ENCODE assay signal across 27 cellular contexts in the genomic region with DNA sequence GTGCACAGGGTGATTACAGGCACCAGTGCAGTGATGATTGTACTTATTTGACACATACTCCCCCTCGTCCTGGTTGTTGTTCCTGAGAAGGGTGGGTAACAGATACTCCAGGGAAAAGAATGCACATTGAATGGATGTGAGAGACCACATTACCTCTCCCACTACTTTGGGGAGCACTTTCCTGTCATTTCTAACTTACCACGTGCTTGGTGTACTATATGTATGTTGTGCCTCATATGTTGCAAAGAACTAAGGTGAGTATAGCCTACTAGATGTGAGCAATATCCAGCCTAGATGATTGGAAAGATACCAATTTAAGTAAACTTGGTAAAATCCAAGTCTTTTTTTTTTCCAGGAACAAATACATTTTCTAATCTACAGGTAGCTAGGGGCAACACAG. TPM values are rescaled to one million over a fixed set of nuclear protein-coding genes. Genes with fewer than 3 reads are reported as not detected.
DNase-seq lines count a peak whose midpoint lies in the region; ATAC-seq, FAIRE-seq and TF ChIP-seq lines count a peak whose summit lies in the region.
"Had no signal": no experiment of that assay in that cellular context is flagged by ENCODE, and none has a peak within 500 bp of the region (broad histone marks: within the 10 kb centered on the region; RNA-seq: fewer than 3 reads in every experiment).

No MANE protein-coding gene starts in this region.

- H3K4me3 ChIP-seq in osteoblast (ENCODE audit: insufficient read depth, low read length) = no peak overlapping the region
- H3K4me3 ChIP-seq: BLaER1 had no signal

- no peaks in the 10 kb centered on the region for H3K27me3 ChIP-seq in osteoblast (ENCODE audit: insufficient read depth, low read length)
- H3K27me3 ChIP-seq: BE2C, BLaER1 had no signal

- H3K79me2 ChIP-seq in osteoblast (ENCODE audit: insufficient read depth, low read length) = no peaks in the 10 kb centered on the region

- no peak for ATAC-seq in activated T-helper 17 cell treated with anti-CD3 and anti-CD28 coated beads, Interleukin-2, amount 50 U/mL, for 72 hours (replicated peaks)

- H4K20me1 ChIP-seq in osteoblast (ENCODE audit: insufficient read depth, low read length) = peaks cover 4% of the 10 kb centered on the region
- H4K20me1 ChIP-seq: BLaER1 had no signal

- H3K27ac Mint-ChIP-seq in immature natural killer cell = no peak overlapping the region
- no peak overlapping the region for H3K27ac Mint-ChIP-seq in T-helper 2 cell treated with Interferon-gamma antibody and Interleukin-4, amounts not matched to agents 5 μg/mL and 100 μg/mL, for 36 hours
- no peak overlapping the region for H3K27ac Mint-ChIP-seq in activated T-helper 17 cell treated with anti-CD3 and anti-CD28 coated beads, Interleukin-2, amount 50 U/mL, for 72 hours
- H3K27ac Mint-ChIP-seq: CD14-positive monocyte; CD4-positive, CD25-positive, alpha-beta regulatory T cell had no signal

- peaks cover 0 to 1% (median 0%) of the 10 kb centered on the region in 3 donors for H3K27me3 Mint-ChIP-seq in immature natural killer cell (ENCODE audit: low read depth in 3 of 3)
- H3K27me3 Mint-ChIP-seq in T-helper 2 cell treated with Interferon-gamma antibody and Interleukin-4, amounts not matched to agents 5 μg/mL and 100 μg/mL, for 36 hours (ENCODE audit: low read depth) = no peaks in the 10 kb centered on the region
- H3K27me3 Mint-ChIP-seq in activated T-helper 17 cell treated with anti-CD3 and anti-CD28 coated beads, Interleukin-2, amount 50 U/mL, for 72 hours = no peaks in the 10 kb centered on the region
- H3K27me3 Mint-ChIP-seq: CD4-positive, alpha-beta memory T cell; CD4-positive, CD25-positive, alpha-beta regulatory T cell; CD8-positive, alpha-beta memory T cell had no signal

- peak; percentile 58 for FAIRE-seq in HTR-8/SVneo (lab: Jason Lieb, UNC)
- FAIRE-seq: A204.1, GM12892, GM18507 had no signal

- no peak overlapping the region for H3K4me3 Mint-ChIP-seq in immature natural killer cell
- no peak overlapping the region for H3K4me3 Mint-ChIP-seq in T-helper 2 cell treated with Interferon-gamma antibody and Interleukin-4, amounts not matched to agents 5 μg/mL and 100 μg/mL, for 36 hours
- no peak overlapping the region for H3K4me3 Mint-ChIP-seq in activated T-helper 17 cell treated with anti-CD3 and anti-CD28 coated beads, Interleukin-2, amount 50 U/mL, for 72 hours
- H3K4me3 Mint-ChIP-seq: CD14-positive monocyte; CD4-positive, alpha-beta memory T cell; CD4-positive, CD25-positive, alpha-beta regulatory T cell; CD8-positive, alpha-beta memory T cell had no signal

- no peak for DNase-seq in HTR-8/SVneo (ENCODE audit: insufficient read length, low spot score)
- DNase-seq in left kidney (ENCODE audit: low read depth, low spot score) = peak; percentile 47
- peak; percentile 63 for DNase-seq in osteoblast (ENCODE audit: insufficient read length, low spot score, missing footprints)
- no peak for DNase-seq in immature natural killer cell
- DNase-seq in T-helper 2 cell treated with Interferon-gamma antibody and Interleukin-4, amounts not matched to agents 5 μg/mL and 100 μg/mL, for 36 hours (ENCODE audit: low spot score) = no peak
- DNase-seq in OCI-M1 (lab: John Stamatoyannopoulos, UW) = no peak
- DNase-seq: 8988T; ACHN; BE2C; C1 segment of cervical spinal cord; CD4-positive, alpha-beta memory T cell; CD4-positive, CD25-positive, alpha-beta regulatory T cell; CD8-positive, alpha-beta memory T cell; COR-L47; DMS 273 treated with DMSO at 0.1 percent for 48 hours; DMS153; DMS53; DMS79; DND-41; EL; GDM1 had no signal

- H3K36me3 ChIP-seq in osteoblast (ENCODE audit: insufficient read depth, low read length) = peaks cover 21% of the 10 kb centered on the region
- H3K36me3 ChIP-seq: BE2C had no signal

- no peak overlapping the region for H3K27ac ChIP-seq in osteoblast (ENCODE audit: low read depth, low read length)
- H3K27ac ChIP-seq: BLaER1 had no signal

- no peaks in the 10 kb centered on the region for H3K9me3 ChIP-seq in osteoblast (ENCODE audit: low read depth, low read length)
- H3K9me3 ChIP-seq: BE2C, BLaER1 had no signal

- peaks cover 11 to 12% of the 10 kb centered on the region in 2 donors for H3K4me1 Mint-ChIP-seq in immature natural killer cell
- peaks cover 12% of the 10 kb centered on the region for H3K4me1 Mint-ChIP-seq in T-helper 2 cell treated with Interferon-gamma antibody and Interleukin-4, amounts not matched to agents 5 μg/mL and 100 μg/mL, for 36 hours (ENCODE audit: low read depth)
- peaks cover 11% of the 10 kb centered on the region for H3K4me1 Mint-ChIP-seq in activated T-helper 17 cell treated with anti-CD3 and anti-CD28 coated beads, Interleukin-2, amount 50 U/mL, for 72 hours

- H3K36me3 Mint-ChIP-seq in immature natural killer cell = peaks cover 15 to 42% (median 21%) of the 10 kb centered on the region in 3 donors
- peaks cover 36% of the 10 kb centered on the region for H3K36me3 Mint-ChIP-seq in T-helper 2 cell treated with Interferon-gamma antibody and Interleukin-4, amounts not matched to agents 5 μg/mL and 100 μg/mL, for 36 hours (ENCODE audit: low read depth)
- peaks cover 23% of the 10 kb centered on the region for H3K36me3 Mint-ChIP-seq in activated T-helper 17 cell treated with anti-CD3 and anti-CD28 coated beads, Interleukin-2, amount 50 U/mL, for 72 hours (ENCODE audit: low read depth)

- H3K4me1 ChIP-seq in osteoblast (ENCODE audit: insufficient read depth, low read length) = peaks cover 4% of the 10 kb centered on the region
- H3K4me1 ChIP-seq: BE2C had no signal

- H3K9me3 Mint-ChIP-seq in immature natural killer cell = no peaks in the 10 kb centered on the region
- H3K9me3 Mint-ChIP-seq in T-helper 2 cell treated with Interferon-gamma antibody and Interleukin-4, amounts not matched to agents 5 μg/mL and 100 μg/mL, for 36 hours = no peaks in the 10 kb centered on the region
- H3K9me3 Mint-ChIP-seq in activated T-helper 17 cell treated with anti-CD3 and anti-CD28 coated beads, Interleukin-2, amount 50 U/mL, for 72 hours = no peaks in the 10 kb centered on the region
- H3K9me3 Mint-ChIP-seq: CD14-positive monocyte; CD4-positive, alpha-beta memory T cell; CD8-positive, alpha-beta memory T cell had no signal

- H3K4me2 ChIP-seq in osteoblast (ENCODE audit: insufficient read depth, low read length) = no peak overlapping the region
- H3K4me2 ChIP-seq: BLaER1 had no signal

- H2AFZ ChIP-seq in osteoblast (ENCODE audit: low read length) = no peak overlapping the region

- no peak for TF ChIP-seq CTCF in osteoblast (IDR thresholded peaks at IDR 0.05; ENCODE audit: extremely low read depth, low read depth, low read length)

RNA-seq across cellular contexts. Expression of gene SCARF2, which starts 14.3 kb away (rescaled TPM):
- total RNA-seq in osteoblast = 18.3 and 23.9 TPM in 2 replicates
- under 1 TPM in 1 of 3 donors, not detected in 2; 0.48 TPM for polyA plus RNA-seq in immature natural killer cell
- 1 to 10 TPM in 1 of 2 donors, under 1 TPM in 1; 0.43 to 1.5 TPM for total RNA-seq in activated T-helper 17 cell treated with anti-CD3 and anti-CD28 coated beads, Interleukin-2, amount 50 U/mL, for 72 hours

RNA-seq across cellular contexts. Expression of gene KLHL22, which starts 43.7 kb away (rescaled TPM):
- 36.9 and 46.6 TPM in 2 replicates for total RNA-seq in osteoblast
- 10 to 100 TPM; 12.8 to 26.3 (median 26.1) TPM for polyA plus RNA-seq in immature natural killer cell
- total RNA-seq in activated T-helper 17 cell treated with anti-CD3 and anti-CD28 coated beads, Interleukin-2, amount 50 U/mL, for 72 hours = 10 to 100 TPM; 19.3 to 22.4 TPM

RNA-seq across cellular contexts. Expression of gene MED15, which starts 55.5 kb away (rescaled TPM):
- 36.9 and 49.8 TPM in 2 replicates for total RNA-seq in osteoblast
- polyA plus RNA-seq in immature natural killer cell = 10 to 100 TPM; 12.1 to 91.3 (median 23.0) TPM
- 100 to 1,000 TPM; 115 to 118 TPM for total RNA-seq in activated T-helper 17 cell treated with anti-CD3 and anti-CD28 coated beads, Interleukin-2, amount 50 U/mL, for 72 hours

RNA-seq across cellular contexts. Expression of gene ZNF74, which starts 58.0 kb away (rescaled TPM):
- 12.4 and 13.8 TPM in 2 replicates for total RNA-seq in osteoblast
- 10 to 100 TPM in 1 of 3 donors, 1 to 10 TPM in 2; 2.0 to 16.8 (median 6.7) TPM for polyA plus RNA-seq in immature natural killer cell
- 10 to 100 TPM in 1 of 2 donors, 1 to 10 TPM in 1; 6.4 to 10.0 TPM for total RNA-seq in activated T-helper 17 cell treated with anti-CD3 and anti-CD28 coated beads, Interleukin-2, amount 50 U/mL, for 72 hours

Comparison
In these comparisons a context has a peak if more than half of its experiments do, and no peak if none do; other contexts are left out.
1. DNase-seq: peak in left kidney (single experiment) and osteoblast (single experiment); none in HTR-8/SVneo (single experiment), immature natural killer cell (0 of 3), T-helper 2 cell treated with Interferon-gamma antibody and Interleukin-4, amounts not matched to agents 5 μg/mL and 100 μg/mL, for 36 hours (single experiment) and OCI-M1 (single experiment).